8 cellular contexts compared by ENCODE assay signal in genomic region chr11:96464695-96465307, GRCh38.
A peak's percentile ranks its signal among the peaks of the same experiment; 100 is the strongest.
DNase-seq lines count a peak whose midpoint lies in the region; ATAC-seq, FAIRE-seq and TF ChIP-seq lines count a peak whose summit lies in the region.

No MANE protein-coding gene starts in this region.

- H3K4me3 ChIP-seq in NB4 (ENCODE audit: low read depth, low read length): no peak overlapping the region
- no peak overlapping the region for H3K4me3 ChIP-seq in endothelial cell of umbilical vein (replicated peaks in 1 of 3; ENCODE audit: insufficient read depth in 1 of 3, low read depth in 1 of 3, low read length in 3 of 3)
- no peak overlapping the region for H3K4me3 ChIP-seq in mucosa of descending colon

- peak; percentile 54 for TF ChIP-seq CTCF in GM13976 (IDR thresholded peaks at IDR 0.05; ENCODE audit: borderline replicate concordance, control extremely low read depth, extremely low read depth, insufficient read depth, missing control alignments)
- peak; percentile 65 for TF ChIP-seq CTCF in NB4 (IDR thresholded peaks at IDR 0.05; ENCODE audit: low read depth, low read length)
- peak; percentile 45 to 52 for TF ChIP-seq CTCF in endothelial cell of umbilical vein (IDR thresholded peaks at IDR 0.05; ENCODE audit: extremely low read depth in 1 of 2, insufficient read depth in 1 of 2, low read depth in 1 of 2, low read length in 2 of 2)
- peak; percentile 49 for TF ChIP-seq CTCF in mucosa of descending colon (IDR thresholded peaks at IDR 0.05)

- CTCF ChIA-PET in endothelial cell of umbilical vein (lab: Charles Lee): interaction anchor here (0.6 to 4.5 kb wide), 24 partner anchors 10 to 1149 kb away, joined by 3 to 51 read pairs (median 4); no protein-coding TSS in a partner anchor

- dilution Hi-C loops in endothelial cell of umbilical vein (cut with MboI; ENCODE audit: extremely low pct_ligation_motif_present, low sequenced_read_pairs): no loop called here

- H3K9ac ChIP-seq in endothelial cell of umbilical vein (replicated peaks; ENCODE audit: extremely low read depth, insufficient read depth, low read length): no peak overlapping the region

- intact Hi-C loops in endothelial cell of umbilical vein (cut with micrococcal nuclease): loop anchor here (1.0 to 10.0 kb wide), 3 partner anchors 332 to 1150 kb away; no protein-coding TSS in a partner anchor
- intact Hi-C loops in mucosa of descending colon (cut with DNase I, micrococcal nuclease): loop anchor here in 1 of 2 donors (5.0 kb wide), 1 partner anchor 678 kb away; no protein-coding TSS in a partner anchor

- FAIRE-seq in endothelial cell of umbilical vein (lab: Jason Lieb, UNC): peak; percentile 85

- peak overlapping the region; percentile 47 for H3K4me2 ChIP-seq in endothelial cell of umbilical vein (ENCODE audit: insufficient read depth, low read length)

- H3K9me3 ChIP-seq in endothelial cell of umbilical vein (replicated peaks; ENCODE audit: control insufficient read depth, insufficient read depth, low read length): no peaks in the 10 kb centered on the region
- no peaks in the 10 kb centered on the region for H3K9me3 ChIP-seq in mucosa of descending colon

- ATAC-seq in HG02678 (IDR thresholded peaks at IDR 0.05; ENCODE audit: unreplicated experiment): peak; percentile 83
- ATAC-seq in mucosa of descending colon: peak; percentile 77

- TF ChIP-seq POLR2A in NB4 (IDR thresholded peaks at IDR 0.05; ENCODE audit: extremely low read depth, insufficient read length): no peak
- TF ChIP-seq POLR2A in endothelial cell of umbilical vein (IDR thresholded peaks at IDR 0.05; ENCODE audit: low read depth, low read length): no peak

- no peak overlapping the region for H3K27ac ChIP-seq in endothelial cell of umbilical vein (ENCODE audit: insufficient read depth, low read depth, low read length)

- in situ Hi-C loops in GM13976 (cut with MboI; ENCODE audit: low sequenced_read_pairs, unreplicated experiment): loop anchor here (25.0 kb wide), 1 partner anchor 672 kb away; no protein-coding TSS in a partner anchor

- no TSS peak for BruUV-seq in endothelial cell of umbilical vein (replicated peaks; lab: Mats Ljungman, UMichigan)

- H3K79me2 ChIP-seq in endothelial cell of umbilical vein (ENCODE audit: control insufficient read depth, insufficient read depth, low read length): no peaks in the 10 kb centered on the region

- no peak overlapping the region for H2AFZ ChIP-seq in endothelial cell of umbilical vein (ENCODE audit: low read depth, low read length)

- no peaks in the 10 kb centered on the region for H3K9me1 ChIP-seq in endothelial cell of umbilical vein (replicated peaks; ENCODE audit: control insufficient read depth, extremely low read depth, insufficient read depth, low read length)

- H3K27me3 ChIP-seq in endothelial cell of umbilical vein (ENCODE audit: control insufficient read depth in 2 of 2, insufficient read depth in 2 of 2, low read length in 2 of 2): no peaks in the 10 kb centered on the region

- DNase-seq in AG20443 (ENCODE audit: low spot score): peak; percentile 78
- peak; percentile 70 for DNase-seq in GM13976 (ENCODE audit: low spot score)
- DNase-seq in NB4 (ENCODE audit: low read depth): peak; percentile 80
- peak; percentile 74 for DNase-seq in SHP77 treated with DMSO at 0.1 percent for 48 hours (lab: John Stamatoyannopoulos, UW)
- peak; percentile 64 for DNase-seq in endothelial cell of umbilical vein (ENCODE audit: low read depth, low spot score)
- peak in 1 of 3 donors; percentile 6 for DNase-seq in mucosa of descending colon
- no peak for DNase-seq in cortex of kidney (lab: John Stamatoyannopoulos, UW)

- H3K4me1 ChIP-seq in endothelial cell of umbilical vein (ENCODE audit: control insufficient read depth, extremely low read depth, insufficient read depth, low read length) (peaks cover 3% of the 10 kb centered on the region), mucosa of descending colon (ENCODE audit: low read depth) (peaks cover 3% of the 10 kb centered on the region)

- POLR2A ChIA-PET in endothelial cell of umbilical vein (lab: Charles Lee): no interaction called here

- H4K20me1 ChIP-seq in endothelial cell of umbilical vein (replicated peaks; ENCODE audit: control insufficient read depth, extremely low read depth, insufficient read depth, low read length): no peaks in the 10 kb centered on the region

- H3K36me3 ChIP-seq in endothelial cell of umbilical vein (ENCODE audit: control insufficient read depth in 2 of 2, extremely low read depth in 1 of 2, insufficient read depth in 2 of 2, low read length in 2 of 2): no peaks in the 10 kb centered on the region
- no peaks in the 10 kb centered on the region for H3K36me3 ChIP-seq in mucosa of descending colon (ENCODE audit: low read depth)

TF ChIP-seq in endothelial cell of umbilical vein, 7 proteins besides CTCF, POLR2A, EP300 and RAD21:
- TF ChIP-seq EZH2 (IDR thresholded peaks at IDR 0.05; ENCODE audit: borderline replicate concordance, low read depth, low read length, severe bottlenecking): no peak
- TF ChIP-seq JUN (IDR thresholded peaks at IDR 0.05; ENCODE audit: borderline replicate concordance, insufficient read depth, insufficient read length, low read depth): no peak
- no peak for TF ChIP-seq GATA2 (IDR thresholded peaks at IDR 0.05; ENCODE audit: insufficient read depth, insufficient read length, low read depth, low read length)
- no peak for TF ChIP-seq MAX (IDR thresholded peaks at IDR 0.05; ENCODE audit: insufficient read depth, insufficient read length)
- no peak for TF ChIP-seq FOS (IDR thresholded peaks at IDR 0.05; ENCODE audit: borderline replicate concordance, insufficient read depth, low read length)
- TF ChIP-seq MYC (IDR thresholded peaks at IDR 0.05; ENCODE audit: low read depth, low read length): no peak
- no peak for TF ChIP-seq POLR2AphosphoS5 (IDR thresholded peaks at IDR 0.05; ENCODE audit: insufficient read depth, low read depth, low read length)
